22 cellular contexts compared by ENCODE assay signal in genomic region chr5:74763504-74763903, GRCh38. TPM values are rescaled to one million over a fixed set of nuclear protein-coding genes. Genes with fewer than 3 reads are reported as not detected.
A peak's percentile ranks its signal among the peaks of the same experiment; 100 is the strongest.
DNase-seq lines count a peak whose midpoint lies in the region; ATAC-seq and TF ChIP-seq lines count a peak whose summit lies in the region.
"Had no signal": no experiment of that assay in that cellular context is flagged by ENCODE, and none has a peak within 500 bp of the region (broad histone marks: within the 10 kb centered on the region; RNA-seq: fewer than 3 reads in every experiment).

No MANE protein-coding gene starts in this region.

- no peak overlapping the region for H3K9ac ChIP-seq in Loucy (ENCODE audit: low read depth, low read length, poor library complexity, severe bottlenecking)
- H3K9ac ChIP-seq in adipocyte (ENCODE audit: low read length): no peak overlapping the region
- no peak overlapping the region for H3K9ac ChIP-seq in smooth muscle cell (ENCODE audit: low read depth)

- H3K4me3 ChIP-seq in Loucy (ENCODE audit: low read length, poor library complexity, severe bottlenecking): peak overlapping the region; percentile 11
- H3K4me3 ChIP-seq in adipocyte (ENCODE audit: low read length): no peak overlapping the region
- no peak overlapping the region for H3K4me3 ChIP-seq in foreskin fibroblast (ENCODE audit: low read depth in 1 of 2, low read length in 2 of 2)
- no peak overlapping the region for H3K4me3 ChIP-seq in smooth muscle cell
- H3K4me3 ChIP-seq: body of pancreas, left lung, prostate gland, sigmoid colon had no signal

- H3K27me3 ChIP-seq in Loucy (ENCODE audit: insufficient read depth, low read length, poor library complexity, severe bottlenecking) (no peaks in the 10 kb centered on the region), adipocyte (replicated peaks; ENCODE audit: control insufficient read depth, insufficient read depth, low read length) (no peaks in the 10 kb centered on the region), smooth muscle cell (ENCODE audit: low read depth) (no peaks in the 10 kb centered on the region)
- H3K27me3 ChIP-seq: body of pancreas, left lung, neutrophil, sigmoid colon had no signal

- H3K27ac ChIP-seq in smooth muscle cell (ENCODE audit: low read depth): peak overlapping the region; percentile 61
- H3K27ac ChIP-seq: body of pancreas, left lung, neutrophil, prostate gland, sigmoid colon had no signal

- H3K79me2 ChIP-seq in Loucy (ENCODE audit: insufficient read depth, low read length) (peaks cover 68% of the 10 kb centered on the region), smooth muscle cell (ENCODE audit: low read depth) (peaks cover 36% of the 10 kb centered on the region)

- H2AFZ ChIP-seq in Loucy (ENCODE audit: low read length) (no peak overlapping the region), smooth muscle cell (ENCODE audit: low read depth) (no peak overlapping the region)

- no peak for ATAC-seq in GM21367 (IDR thresholded peaks at IDR 0.05; ENCODE audit: unreplicated experiment)
- no peak for ATAC-seq in GM19452 (IDR thresholded peaks at IDR 0.05; ENCODE audit: unreplicated experiment)
- ATAC-seq: activated CD8-positive, alpha-beta memory T cell treated with anti-CD3 and anti-CD28 coated beads, Interleukin-2, amount 10 ng/mL, durations not matched to agents 7 days and 5 days; body of pancreas; left lung had no signal

- H3K9me3 ChIP-seq in Loucy (ENCODE audit: insufficient read depth, low read depth, low read length) (no peaks in the 10 kb centered on the region), adipocyte (ENCODE audit: control insufficient read depth, low read length) (no peaks in the 10 kb centered on the region), smooth muscle cell (replicated peaks; ENCODE audit: low read depth) (no peaks in the 10 kb centered on the region)
- H3K9me3 ChIP-seq: body of pancreas, left lung, neutrophil, prostate gland, sigmoid colon had no signal

- H3F3A ChIP-seq in Loucy (ENCODE audit: low read depth) (no peaks in the 10 kb centered on the region), smooth muscle cell (ENCODE audit: low read depth) (no peaks in the 10 kb centered on the region)

- H4K20me1 ChIP-seq in Loucy (ENCODE audit: insufficient read depth, low read length, poor library complexity, severe bottlenecking) (peaks cover 35% of the 10 kb centered on the region), smooth muscle cell (ENCODE audit: low read depth) (no peaks in the 10 kb centered on the region)

- H3K4me2 ChIP-seq in Loucy (ENCODE audit: low read depth, low read length, poor library complexity, severe bottlenecking): peak overlapping the region; percentile 81
- H3K4me2 ChIP-seq in smooth muscle cell: no peak overlapping the region

- H3K9me2 ChIP-seq in Loucy (replicated peaks; ENCODE audit: low read depth, low read length): no peaks in the 10 kb centered on the region

- DNase-seq in adipocyte (ENCODE audit: low read depth) (peak; percentile 29), foreskin fibroblast (peak; percentile 2 to 23), smooth muscle cell (lab: John Stamatoyannopoulos, UW; ENCODE audit: unreplicated experiment) (no peak), NCI-H510A treated with DMSO at 0.1 percent for 48 hours (lab: John Stamatoyannopoulos, UW) (no peak)
- DNase-seq: activated CD8-positive, alpha-beta memory T cell treated with anti-CD3 and anti-CD28 coated beads, Interleukin-2, amount 10 ng/mL, durations not matched to agents 7 days and 5 days; activated T-cell treated with anti-CD3 and anti-CD28 coated beads, Interleukin-2, amount 50 U/mL, for 48 hours; body of pancreas; DND-41; foreskin melanocyte; left lung; NCI-H1092 treated with DMSO at 0.1 percent for 48 hours; NCI-H2029; NCI-H748 treated with DMSO at 0.1 percent for 48 hours; sigmoid colon; stimulated activated naive CD4-positive, alpha-beta T cell treated with Interleukin-2 at 50 U/mL for 16 hours; SW 1271; T-helper 9 cell had no signal

- H3K4me1 ChIP-seq in Loucy (ENCODE audit: insufficient read depth, low read length, poor library complexity, severe bottlenecking) (peaks cover 63% of the 10 kb centered on the region), adipocyte (ENCODE audit: control insufficient read depth, insufficient read depth, low read length) (peaks cover 33% of the 10 kb centered on the region), smooth muscle cell (ENCODE audit: low read depth) (peaks cover 18% of the 10 kb centered on the region)

- no peak for TF ChIP-seq CTCF in Loucy (conservative IDR thresholded peaks at IDR 0.05; ENCODE audit: low read length)
- no peak for TF ChIP-seq CTCF in foreskin fibroblast (IDR thresholded peaks at IDR 0.05; ENCODE audit: low read depth, low read length)
- TF ChIP-seq CTCF in smooth muscle cell (IDR thresholded peaks at IDR 0.05; ENCODE audit: borderline replicate concordance, insufficient read depth, poor library complexity, severe bottlenecking): no peak

- H3K36me3 ChIP-seq in Loucy (ENCODE audit: insufficient read depth, low read length): peaks cover 10% of the 10 kb centered on the region
- peaks cover 34% of the 10 kb centered on the region for H3K36me3 ChIP-seq in adipocyte (ENCODE audit: control insufficient read depth, insufficient read depth, low read length, severe bottlenecking)
- H3K36me3 ChIP-seq in smooth muscle cell (ENCODE audit: low read depth): peaks cover 17% of the 10 kb centered on the region
- H3K36me3 ChIP-seq: prostate gland had no signal

RNA-seq across cellular contexts. Expression of gene GFM2, which starts 3.4 kb away (rescaled TPM):
- 46.7 and 53.7 TPM in 2 replicates for total RNA-seq in smooth muscle cell
- 18.6 and 22.9 TPM in 2 replicates for polyA plus RNA-seq in smooth muscle cell

RNA-seq across cellular contexts. Expression of gene NSA2, which starts 3.5 kb away (rescaled TPM):
- total RNA-seq in smooth muscle cell: 65.2 and 111 TPM in 2 replicates
- 43.6 and 57.1 TPM in 2 replicates for polyA plus RNA-seq in smooth muscle cell

Comparison
In these comparisons a context has a peak if more than half of its experiments do, and no peak if none do; other contexts are left out.
1. DNase-seq: peak in adipocyte (single experiment) and foreskin fibroblast (2 of 2); none in smooth muscle cell (single experiment) and NCI-H510A treated with DMSO at 0.1 percent for 48 hours (single experiment).